ENCODE assay signal across 18 cellular contexts in the genomic region with DNA sequence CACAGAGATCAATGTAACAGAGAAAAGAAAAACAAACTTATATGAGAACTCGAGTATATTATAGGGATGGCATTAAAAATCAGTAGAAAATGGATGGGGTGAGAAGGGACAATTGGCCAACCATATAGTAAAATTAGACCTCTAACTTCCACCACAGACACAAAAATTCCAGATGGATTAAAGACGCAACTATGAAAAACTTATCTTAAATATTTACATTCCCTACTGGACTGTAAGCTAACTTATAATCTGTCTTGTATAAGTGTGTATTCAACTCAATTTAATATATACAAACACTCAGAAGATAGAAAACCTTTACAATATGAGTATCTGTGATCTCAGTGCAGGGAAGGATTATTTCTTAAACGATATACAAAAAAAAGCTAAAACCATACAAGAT. TPM values are rescaled to one million over a fixed set of nuclear protein-coding genes. Genes with fewer than 3 reads are reported as not detected.
DNase-seq lines count a peak whose midpoint lies in the region; ATAC-seq, FAIRE-seq and TF ChIP-seq lines count a peak whose summit lies in the region.
"Had no signal": no experiment of that assay in that cellular context is flagged by ENCODE, and none has a peak within 500 bp of the region (broad histone marks: within the 10 kb centered on the region; RNA-seq: fewer than 3 reads in every experiment).

No MANE protein-coding gene starts in this region.

- H3K4me3 Mint-ChIP-seq in CD4-positive, alpha-beta memory T cell: peak overlapping the region in 7 of 8 donors; percentile 23 to 70 (median 50)
- peak overlapping the region; percentile 34 for H3K4me3 Mint-ChIP-seq in activated CD4-positive, alpha-beta memory T cell treated with anti-CD3 and anti-CD28 coated beads, Interleukin-2, amount 10 ng/mL, durations not matched to agents 7 days and 5 days

- H3K4me1 Mint-ChIP-seq in CD4-positive, alpha-beta memory T cell: peaks cover 16 to 50% (median 33%) of the 10 kb centered on the region in 4 donors
- H3K4me1 Mint-ChIP-seq in activated CD4-positive, alpha-beta memory T cell treated with anti-CD3 and anti-CD28 coated beads, Interleukin-2, amount 10 ng/mL, durations not matched to agents 7 days and 5 days: peaks cover 65% of the 10 kb centered on the region

- H3K27ac Mint-ChIP-seq in CD4-positive, alpha-beta memory T cell: peak overlapping the region; percentile 11 to 85 (median 73)
- H3K27ac Mint-ChIP-seq in activated CD4-positive, alpha-beta memory T cell treated with anti-CD3 and anti-CD28 coated beads, Interleukin-2, amount 10 ng/mL, durations not matched to agents 7 days and 5 days: peak overlapping the region; percentile 13

- DNase-seq in A549 (ENCODE audit: low read depth in 1 of 2, low spot score in 1 of 2): no peak
- no peak for DNase-seq in CD4-positive, alpha-beta memory T cell
- no peak for DNase-seq in activated CD4-positive, alpha-beta memory T cell treated with anti-CD3 and anti-CD28 coated beads, Interleukin-2, amount 10 ng/mL, durations not matched to agents 7 days and 5 days
- no peak for DNase-seq in hepatocyte (ENCODE audit: low spot score)
- no peak for DNase-seq in islet precursor cell
- no peak for DNase-seq in prostate gland (ENCODE audit: low spot score)
- no peak for DNase-seq in NCI-H82 (lab: John Stamatoyannopoulos, UW)
- no peak for DNase-seq in stimulated activated CD4-positive, alpha-beta T cell treated with anti-CD3 and anti-CD28 coated beads, Interleukin-12 subunit alpha, Interleukin-12 subunit beta, amount 100 ng/mL, for 4 hours
- DNase-seq: activated effector memory CD4-positive, alpha-beta T cell treated with anti-CD3 and anti-CD28 coated beads, Interleukin-2, amount 50 U/mL, for 16 hours; BE2C; effector memory CD4-positive, alpha-beta T cell; foreskin keratinocyte; lower lobe of right lung; NCI-H226; substantia nigra had no signal

- H4K20me1 ChIP-seq in hepatocyte (ENCODE audit: insufficient read depth, poor library complexity, severe bottlenecking): peaks cover 5% of the 10 kb centered on the region

- intact Hi-C loops in CD4-positive, alpha-beta memory T cell (cut with micrococcal nuclease): loop anchor here (10.0 kb wide), 1 partner anchor 307 kb away; a partner anchor contains a TSS
- intact Hi-C loops in prostate gland (cut with DNase I): no loop called here

- H3K4me1 ChIP-seq in A549: peaks cover 10% of the 10 kb centered on the region; the same call in 2 of the 3 replicates
- peaks cover 47% of the 10 kb centered on the region for H3K4me1 ChIP-seq in CD4-positive, alpha-beta memory T cell (ENCODE audit: insufficient read depth, low read length)
- peaks cover 19% of the 10 kb centered on the region for H3K4me1 ChIP-seq in hepatocyte (ENCODE audit: insufficient read depth)
- H3K4me1 ChIP-seq in prostate gland (replicated peaks): peaks cover 7% of the 10 kb centered on the region
- H3K4me1 ChIP-seq: BE2C had no signal

- POLR2A ChIA-PET in A549 (lab: Yijun Ruan, JAX): no interaction called here
- POLR2A ChIA-PET in CD4-positive, alpha-beta memory T cell (lab: Charles Lee; ENCODE audit: partially characterized antibody): interaction anchor here (1.4 to 8.9 kb wide), 2 partner anchors 10 to 20 kb away, joined by 4 to 92 read pairs; a partner anchor contains a TSS
- POLR2A ChIA-PET in activated CD4-positive, alpha-beta memory T cell treated with anti-CD3 and anti-CD28 coated beads, Interleukin-2, amount 10 ng/mL, durations not matched to agents 7 days and 5 days (lab: Charles Lee): interaction anchor here (1.4 to 10.8 kb wide), 5 partner anchors 11 to 29 kb away, joined by 4 to 163 read pairs (median 8); a partner anchor contains a TSS

- TF ChIP-seq POLR2A in A549 (IDR thresholded peaks at IDR 0.05; ENCODE audit: low read length): no peak
- no peak for TF ChIP-seq POLR2A in prostate gland (IDR thresholded peaks at IDR 0.05)

- H3K4me3 ChIP-seq in A549 (no peak overlapping the region), hepatocyte (no peak overlapping the region), prostate gland (no peak overlapping the region)
- H3K4me3 ChIP-seq in CD4-positive, alpha-beta memory T cell (ENCODE audit: low read length in 2 of 2): no peak overlapping the region
- H3K4me3 ChIP-seq: lower lobe of right lung had no signal

- peaks cover 7 to 24% of the 10 kb centered on the region in 2 donors for H3K36me3 Mint-ChIP-seq in CD4-positive, alpha-beta memory T cell
- H3K36me3 Mint-ChIP-seq in activated CD4-positive, alpha-beta memory T cell treated with anti-CD3 and anti-CD28 coated beads, Interleukin-2, amount 10 ng/mL, durations not matched to agents 7 days and 5 days (ENCODE audit: low read depth): peaks cover 32% of the 10 kb centered on the region

- no peak for FAIRE-seq in A549 (lab: Jason Lieb, UNC)

- peaks cover 73% of the 10 kb centered on the region for H3K79me2 ChIP-seq in hepatocyte

- no peaks in the 10 kb centered on the region for H3K27me3 Mint-ChIP-seq in CD4-positive, alpha-beta memory T cell
- no peaks in the 10 kb centered on the region for H3K27me3 Mint-ChIP-seq in activated CD4-positive, alpha-beta memory T cell treated with anti-CD3 and anti-CD28 coated beads, Interleukin-2, amount 10 ng/mL, durations not matched to agents 7 days and 5 days

- H3K9me2 ChIP-seq in hepatocyte (replicated peaks; ENCODE audit: insufficient read depth): no peaks in the 10 kb centered on the region

- H2AFZ ChIP-seq in hepatocyte: no peak overlapping the region

- peaks cover 12% of the 10 kb centered on the region for H3K36me3 ChIP-seq in CD4-positive, alpha-beta memory T cell (ENCODE audit: insufficient read depth, low read length)
- H3K36me3 ChIP-seq in hepatocyte (replicated peaks; ENCODE audit: insufficient read depth, low read depth) (no peaks in the 10 kb centered on the region), prostate gland (no peaks in the 10 kb centered on the region)

- no peak overlapping the region for H3K27ac ChIP-seq in A549
- H3K27ac ChIP-seq in CD4-positive, alpha-beta memory T cell (ENCODE audit: low read depth, low read length): no peak overlapping the region
- no peak overlapping the region for H3K27ac ChIP-seq in hepatocyte
- H3K27ac ChIP-seq in prostate gland: no peak overlapping the region
- H3K27ac ChIP-seq: foreskin keratinocyte, lower lobe of right lung had no signal

- 55% methylated on average over 3 of the region's 3 CpGs for WGBS in A549 (ENCODE audit: missing lambda C conversion rate)
- 70% methylated on average over 3 of the region's 3 CpGs for WGBS in hepatocyte (ENCODE audit: low lambda C conversion rate, missing lambda C conversion rate)
- WGBS in prostate gland: 63% methylated on average over 3 of the region's 3 CpGs

- H3K9me3 ChIP-seq in A549 (no peaks in the 10 kb centered on the region), hepatocyte (ENCODE audit: low read depth) (no peaks in the 10 kb centered on the region), prostate gland (no peaks in the 10 kb centered on the region)
- H3K9me3 ChIP-seq in CD4-positive, alpha-beta memory T cell (ENCODE audit: control insufficient read depth in 1 of 2, low read length in 2 of 2): no peaks in the 10 kb centered on the region
- H3K9me3 ChIP-seq: BE2C, lower lobe of right lung had no signal

- no peaks in the 10 kb centered on the region for H3K9me3 Mint-ChIP-seq in CD4-positive, alpha-beta memory T cell
- H3K9me3 Mint-ChIP-seq in activated CD4-positive, alpha-beta memory T cell treated with anti-CD3 and anti-CD28 coated beads, Interleukin-2, amount 10 ng/mL, durations not matched to agents 7 days and 5 days: peaks cover 3% of the 10 kb centered on the region

- no peak for ATAC-seq in A549
- ATAC-seq: activated CD4-positive, CD25-positive, alpha-beta regulatory T cell treated with anti-CD3 and anti-CD28 coated beads, Interleukin-2, amount 50 U/mL, for 24 hours; foreskin keratinocyte; HCT116; lower lobe of right lung had no signal

- TF ChIP-seq CTCF in A549 (IDR thresholded peaks at IDR 0.05) (no peak), hepatocyte (IDR thresholded peaks at IDR 0.05; ENCODE audit: poor library complexity) (no peak), prostate gland (IDR thresholded peaks at IDR 0.05) (no peak)

- no peak for TF ChIP-seq EP300 in A549 (IDR thresholded peaks at IDR 0.05)

- H3K27me3 ChIP-seq in CD4-positive, alpha-beta memory T cell (ENCODE audit: insufficient read depth, low read length): no peaks in the 10 kb centered on the region
- H3K27me3 ChIP-seq in hepatocyte (no peaks in the 10 kb centered on the region), prostate gland (replicated peaks; ENCODE audit: insufficient read depth) (no peaks in the 10 kb centered on the region)
- H3K27me3 ChIP-seq: BE2C, foreskin keratinocyte had no signal

- no peak for TF ChIP-seq RAD21 in A549 (conservative IDR thresholded peaks at IDR 0.05 in 1 of 2, IDR thresholded peaks at IDR 0.05 in 1 of 2)

- H3K4me2 ChIP-seq in A549 (0 out of 3 replicates have a peak overlapping the region, but pooled peaks have one; percentile 13), hepatocyte (peak overlapping the region; percentile 30)

- CTCF ChIA-PET in A549 (lab: Yijun Ruan, JAX): interaction anchor here (0.8 to 1.2 kb wide), 4 partner anchors 9 to 29 kb away, joined by 3 to 4 read pairs (median 3); a partner anchor contains a TSS
- CTCF ChIA-PET in CD4-positive, alpha-beta memory T cell (lab: Charles Lee; ENCODE audit: partially characterized antibody): interaction anchor here (0.8 to 2.4 kb wide), 2 partner anchors 11 to 39 kb away, joined by 5 to 10 read pairs; no protein-coding TSS in a partner anchor
- CTCF ChIA-PET in activated CD4-positive, alpha-beta memory T cell treated with anti-CD3 and anti-CD28 coated beads, Interleukin-2, amount 10 ng/mL, durations not matched to agents 7 days and 5 days (lab: Charles Lee): interaction anchor here (1.2 kb wide), 1 partner anchor 11 kb away, joined by 3 read pairs; no protein-coding TSS in a partner anchor

RNA-seq across cellular contexts. Expression of a gene that starts 3.0 kb away (rescaled TPM):
- polyA plus RNA-seq in A549 (2011; rRNA removed) (22.5 and 31.7 TPM in 2 replicates), A549 (2017; fragmentation: RNase III; extraction: RNeasy Plus Mini Kit Qiagen cat#74134 plus additional on column Dnase treatment) (37.4 to 40.3 TPM (median 40.1 TPM) in 3 replicates), hepatocyte (30.9 and 36.9 TPM in 2 replicates)
- 8.0 and 10.5 TPM in 2 replicates for polyA plus RNA-seq in A549 (2012; cell fraction: cytosol; rRNA removed)
- polyA plus RNA-seq in A549 (2012; cell fraction: nucleus; rRNA removed): 5.2 and 6.8 TPM in 2 replicates
- polyA minus RNA-seq in A549 (2011; rRNA and poly(A)+ RNA removed): 12.5 and 12.7 TPM in 2 replicates
- 10 to 100 TPM; 24.9 to 25.9 TPM for total RNA-seq in CD4-positive, alpha-beta memory T cell
- polyA plus RNA-seq in CD4-positive, alpha-beta memory T cell: 10 to 100 TPM in 1 of 2 donors, 1 to 10 TPM in 1; 5.4 to 22.5 TPM
- total RNA-seq in activated CD4-positive, alpha-beta memory T cell treated with anti-CD3 and anti-CD28 coated beads, Interleukin-2, amount 10 ng/mL, durations not matched to agents 7 days and 5 days: 10 to 100 TPM; 34.4 to 37.3 TPM
- total RNA-seq in hepatocyte (26.9 and 37.8 TPM in 2 replicates), prostate gland (10 to 100 TPM; 19.3 to 27.5 TPM)

RNA-seq across cellular contexts. Expression of a gene that starts 5.3 kb away (rescaled TPM):
- polyA plus RNA-seq in A549 (2011; rRNA removed) (9.3 and 12.1 TPM in 2 replicates), A549 (2017; fragmentation: RNase III; extraction: RNeasy Plus Mini Kit Qiagen cat#74134 plus additional on column Dnase treatment) (15.6 to 18.1 TPM (median 17.5 TPM) in 3 replicates), hepatocyte (0.69 and 1.8 TPM in 2 replicates)
- polyA plus RNA-seq in A549 (2012; cell fraction: cytosol; rRNA removed): 3.1 and 3.9 TPM in 2 replicates
- polyA plus RNA-seq in A549 (2012; cell fraction: nucleus; rRNA removed): 1.9 and 3.4 TPM in 2 replicates
- 7.6 and 8.5 TPM in 2 replicates for polyA minus RNA-seq in A549 (2011; rRNA and poly(A)+ RNA removed)
- total RNA-seq in CD4-positive, alpha-beta memory T cell: 10 to 100 TPM; 17.2 TPM
- polyA plus RNA-seq in CD4-positive, alpha-beta memory T cell: 10 to 100 TPM in 1 of 2 donors, 1 to 10 TPM in 1; 8.7 to 12.2 TPM
- 10 to 100 TPM; 72.2 to 74.7 TPM for total RNA-seq in activated CD4-positive, alpha-beta memory T cell treated with anti-CD3 and anti-CD28 coated beads, Interleukin-2, amount 10 ng/mL, durations not matched to agents 7 days and 5 days
- total RNA-seq in hepatocyte (4.7 and 7.6 TPM in 2 replicates), prostate gland (1 to 10 TPM; 2.7 to 4.9 TPM)

RNA-seq across cellular contexts. Expression of a gene that starts 21.1 kb away (rescaled TPM):
- polyA plus RNA-seq in A549 (2011; rRNA removed) (10.7 and 21.0 TPM in 2 replicates), A549 (2017; fragmentation: RNase III; extraction: RNeasy Plus Mini Kit Qiagen cat#74134 plus additional on column Dnase treatment) (45.5 to 80.8 TPM (median 66.5 TPM) in 3 replicates), hepatocyte (12.8 and 19.2 TPM in 2 replicates)
- polyA plus RNA-seq in A549 (2012; cell fraction: cytosol; rRNA removed): 6.1 and 8.8 TPM in 2 replicates
- 3.7 and 6.0 TPM in 2 replicates for polyA plus RNA-seq in A549 (2012; cell fraction: nucleus; rRNA removed)
- 3.6 and 6.3 TPM in 2 replicates for polyA minus RNA-seq in A549 (2011; rRNA and poly(A)+ RNA removed)
- total RNA-seq in CD4-positive, alpha-beta memory T cell: 10 to 100 TPM; 23.6 to 24.6 TPM
- 10 to 100 TPM; 10.2 to 15.2 TPM for polyA plus RNA-seq in CD4-positive, alpha-beta memory T cell
- 10 to 100 TPM; 14.3 to 14.4 TPM for total RNA-seq in activated CD4-positive, alpha-beta memory T cell treated with anti-CD3 and anti-CD28 coated beads, Interleukin-2, amount 10 ng/mL, durations not matched to agents 7 days and 5 days
- total RNA-seq in hepatocyte (5.8 and 10.4 TPM in 2 replicates), prostate gland (10 to 100 TPM; 10.9 to 19.9 TPM)

RNA-seq across cellular contexts. Expression of a gene that starts 21.5 kb away (rescaled TPM):
- polyA plus RNA-seq in A549 (2011; rRNA removed): 0.05 and 0.07 TPM in 2 replicates
- polyA plus RNA-seq in A549 (2012; cell fraction: cytosol; rRNA removed): 0.06 and 0.09 TPM in 2 replicates
- 0.10 and 0.14 TPM in 2 replicates for polyA plus RNA-seq in A549 (2012; cell fraction: nucleus; rRNA removed)
- 0.04 to 0.12 TPM (median 0.04 TPM) in 3 replicates for polyA plus RNA-seq in A549 (2017; fragmentation: RNase III; extraction: RNeasy Plus Mini Kit Qiagen cat#74134 plus additional on column Dnase treatment)
- polyA minus RNA-seq in A549 (2011; rRNA and poly(A)+ RNA removed): 0.08 TPM in 1 of 2 replicates, not detected in the other
- total RNA-seq in CD4-positive, alpha-beta memory T cell: under 1 TPM in 1 of 2 experiments, not detected in 1; 0.25 TPM
- 1 to 10 TPM in 1 of 2 donors, under 1 TPM in 1; 0.70 to 3.4 TPM for polyA plus RNA-seq in CD4-positive, alpha-beta memory T cell
- under 1 TPM; 0.15 to 0.18 TPM for total RNA-seq in activated CD4-positive, alpha-beta memory T cell treated with anti-CD3 and anti-CD28 coated beads, Interleukin-2, amount 10 ng/mL, durations not matched to agents 7 days and 5 days
- 0.10 and 0.24 TPM in 2 replicates for total RNA-seq in hepatocyte
- polyA plus RNA-seq in hepatocyte: not detected in 2 replicates
- 1 to 10 TPM in 1 of 2 donors, not detected in 1; 3.9 TPM for total RNA-seq in prostate gland
- total RNA-seq: lower lobe of right lung, omental fat pad had no signal

RNA-seq across cellular contexts. Expression of a gene that starts 29.4 kb away (rescaled TPM):
- polyA plus RNA-seq in A549 (2011; rRNA removed): 317 and 464 TPM in 2 replicates
- 965 and 1,293 TPM in 2 replicates for polyA plus RNA-seq in A549 (2012; cell fraction: cytosol; rRNA removed)
- polyA plus RNA-seq in A549 (2012; cell fraction: nucleus; rRNA removed): 504 and 524 TPM in 2 replicates
- 569 to 597 TPM (median 576 TPM) in 3 replicates for polyA plus RNA-seq in A549 (2017; fragmentation: RNase III; extraction: RNeasy Plus Mini Kit Qiagen cat#74134 plus additional on column Dnase treatment)
- 223 and 293 TPM in 2 replicates for polyA minus RNA-seq in A549 (2011; rRNA and poly(A)+ RNA removed)
- 100 to 1,000 TPM; 564 to 596 TPM for total RNA-seq in CD4-positive, alpha-beta memory T cell
- 1,000 to 10,000 TPM; 1,674 to 1,994 TPM for polyA plus RNA-seq in CD4-positive, alpha-beta memory T cell
- total RNA-seq in activated CD4-positive, alpha-beta memory T cell treated with anti-CD3 and anti-CD28 coated beads, Interleukin-2, amount 10 ng/mL, durations not matched to agents 7 days and 5 days: 100 to 1,000 TPM; 907 to 928 TPM
- 958 and 1,175 TPM in 2 replicates for total RNA-seq in hepatocyte
- polyA plus RNA-seq in hepatocyte: 2,443 and 2,578 TPM in 2 replicates
- 1,000 to 10,000 TPM in 1 of 2 donors, 100 to 1,000 TPM in 1; 966 to 1,595 TPM for total RNA-seq in prostate gland
